ENCODE assay signal across 9 cellular contexts in the genomic region with DNA sequence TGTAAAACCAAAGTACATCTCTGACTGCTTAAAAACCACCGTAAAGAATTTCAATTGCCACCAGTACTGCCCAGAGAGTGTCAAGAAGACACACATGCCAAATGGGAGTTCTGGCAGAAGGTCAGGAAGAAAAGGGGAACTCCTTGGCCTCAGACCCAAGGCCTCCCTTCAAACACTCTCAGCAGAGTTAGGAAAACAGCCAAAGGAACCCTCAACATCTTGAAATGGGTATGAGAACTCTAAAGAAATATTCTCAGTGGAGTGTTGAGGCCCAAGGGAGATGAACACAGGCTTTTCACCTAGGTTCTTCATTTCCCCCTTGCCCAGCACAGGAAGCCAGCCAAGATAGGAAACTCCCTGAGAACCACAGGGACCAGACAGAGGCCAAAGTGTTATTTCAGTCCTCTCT.
DNase-seq lines count a peak whose midpoint lies in the region; ATAC-seq, FAIRE-seq and TF ChIP-seq lines count a peak whose summit lies in the region.
"Had no signal": no experiment of that assay in that cellular context is flagged by ENCODE, and none has a peak within 500 bp of the region (broad histone marks: within the 10 kb centered on the region; RNA-seq: fewer than 3 reads in every experiment).

No MANE protein-coding gene starts in this region.

- peak; percentile 16 for DNase-seq in GM12891 (ENCODE audit: insufficient read length, low spot score)
- DNase-seq in activated naive CD8-positive, alpha-beta T cell treated with anti-CD3 and anti-CD28 coated beads, Interleukin-2, amount 50 U/mL, for 24 hours: peak; percentile 9
- no peak for DNase-seq in kidney tubule cell (ENCODE audit: low spot score)
- no peak for DNase-seq in amniotic stem cell (lab: John Stamatoyannopoulos, UW)
- no peak for DNase-seq in NCI-H1092 (lab: John Stamatoyannopoulos, UW)
- no peak for DNase-seq in stimulated activated CD4-positive, alpha-beta T cell treated with anti-CD3 and anti-CD28 coated beads, Interleukin-15, amount 100 ng/mL, for 24 hours
- DNase-seq: NCI-H2081 treated with DMSO at 0.1 percent for 48 hours had no signal

- no peaks in the 10 kb centered on the region for H3K27me3 Mint-ChIP-seq in activated naive CD8-positive, alpha-beta T cell treated with anti-CD3 and anti-CD28 coated beads, Interleukin-2, amount 50 U/mL, for 24 hours

- ATAC-seq in GM19452 (IDR thresholded peaks at IDR 0.05; ENCODE audit: unreplicated experiment) (peak; percentile 91), HG03060 (IDR thresholded peaks at IDR 0.05; ENCODE audit: low read depth, unreplicated experiment) (peak; percentile 74)
- ATAC-seq in activated naive CD8-positive, alpha-beta T cell treated with anti-CD3 and anti-CD28 coated beads, Interleukin-2, amount 50 U/mL, for 24 hours: peak; percentile 71

- no peak overlapping the region for H3K4me3 Mint-ChIP-seq in activated naive CD8-positive, alpha-beta T cell treated with anti-CD3 and anti-CD28 coated beads, Interleukin-2, amount 50 U/mL, for 24 hours

- H3K9me3 Mint-ChIP-seq in activated naive CD8-positive, alpha-beta T cell treated with anti-CD3 and anti-CD28 coated beads, Interleukin-2, amount 50 U/mL, for 24 hours: peaks cover 21% of the 10 kb centered on the region

- TF ChIP-seq POLR2A in GM12891 (IDR thresholded peaks at IDR 0.05; ENCODE audit: low read depth, low read length): no peak

- peak overlapping the region; percentile 39 for H3K27ac Mint-ChIP-seq in activated naive CD8-positive, alpha-beta T cell treated with anti-CD3 and anti-CD28 coated beads, Interleukin-2, amount 50 U/mL, for 24 hours

- FAIRE-seq in GM12891 (lab: Jason Lieb, UNC): peak; percentile 61

- H3K4me1 Mint-ChIP-seq in activated naive CD8-positive, alpha-beta T cell treated with anti-CD3 and anti-CD28 coated beads, Interleukin-2, amount 50 U/mL, for 24 hours: peaks cover 17% of the 10 kb centered on the region

- peaks cover 34% of the 10 kb centered on the region for H3K36me3 Mint-ChIP-seq in activated naive CD8-positive, alpha-beta T cell treated with anti-CD3 and anti-CD28 coated beads, Interleukin-2, amount 50 U/mL, for 24 hours (ENCODE audit: low read depth)

TF ChIP-seq in GM12891, 5 proteins besides CTCF, POLR2A, EP300 and RAD21:
- peak; percentile 28; the same call in 1 of the 2 replicates for TF ChIP-seq SPI1 (IDR thresholded peaks at IDR 0.05; ENCODE audit: low read depth, low read length)
- TF ChIP-seq PAX5 (IDR thresholded peaks at IDR 0.05; ENCODE audit: insufficient read depth, low read length, severe bottlenecking): no peak

Comparison
In these comparisons a context has a peak if more than half of its experiments do, and no peak if none do; other contexts are left out.
1. DNase-seq: peak in GM12891 (single experiment) and activated naive CD8-positive, alpha-beta T cell treated with anti-CD3 and anti-CD28 coated beads, Interleukin-2, amount 50 U/mL, for 24 hours (single experiment); none in kidney tubule cell (single experiment), amniotic stem cell (single experiment), NCI-H1092 (single experiment) and stimulated activated CD4-positive, alpha-beta T cell treated with anti-CD3 and anti-CD28 coated beads, Interleukin-15, amount 100 ng/mL, for 24 hours (single experiment).
2. Peak in every context shown above with its lines, with median percentiles within 50 percentile points of each other: ATAC-seq.